Comparison of ENCODE assay signal across 8 cellular contexts in the genomic region with DNA sequence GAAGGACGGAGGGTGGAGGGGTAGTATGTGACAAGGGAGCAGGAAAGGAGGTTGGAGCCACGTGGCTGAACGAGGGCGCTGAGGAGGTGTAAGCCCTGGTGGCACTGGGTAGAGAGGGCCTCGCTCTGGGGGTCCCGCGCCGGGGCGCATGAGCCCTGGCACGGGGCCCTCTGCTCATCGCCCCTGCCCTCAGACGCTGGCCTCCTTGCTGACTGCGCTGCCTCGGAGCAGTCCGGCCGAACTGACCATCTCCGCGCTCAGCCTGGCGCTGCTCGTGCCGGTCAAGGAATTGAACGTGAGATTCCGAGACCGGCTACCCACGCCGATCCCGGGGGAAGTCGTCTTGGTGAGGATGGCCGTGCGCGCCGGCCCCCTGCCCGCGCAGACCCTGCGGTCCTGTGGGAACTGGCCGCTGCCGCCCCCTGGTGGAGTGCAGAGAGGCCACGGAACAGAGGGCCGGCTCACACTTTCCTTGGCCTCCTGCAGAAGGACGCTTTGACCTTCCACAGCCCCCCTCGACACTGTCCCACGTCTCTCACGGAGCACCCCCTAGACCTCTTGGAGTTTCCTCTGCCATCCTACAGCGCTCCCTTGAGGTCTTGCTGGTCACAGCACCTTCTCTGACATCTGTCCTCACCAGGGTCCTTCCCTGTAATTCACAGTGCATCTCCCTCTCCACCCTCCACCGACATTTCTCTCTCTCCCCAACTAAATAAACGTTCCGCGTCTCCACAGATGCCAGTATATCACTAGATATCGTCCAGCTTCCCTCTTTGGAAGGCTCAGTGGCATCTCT. TPM values are rescaled to one million over a fixed set of nuclear protein-coding genes. Genes with fewer than 3 reads are reported as not detected.
DNase-seq lines count a peak whose midpoint lies in the region; ATAC-seq and TF ChIP-seq lines count a peak whose summit lies in the region.

No MANE protein-coding gene starts in this region.

- intact Hi-C loops in head of caudate nucleus (cut with DNase I): loop anchor here (5.0 kb wide), 1 partner anchor 39 kb away; no protein-coding TSS in a partner anchor

- no peaks in the 10 kb centered on the region for H3K9me3 ChIP-seq in CD8-positive, alpha-beta memory T cell (ENCODE audit: low read length)
- H3K9me3 ChIP-seq in HAP-1 (no peaks in the 10 kb centered on the region), parathyroid adenoma (ENCODE audit: control insufficient read depth, low read length) (no peaks in the 10 kb centered on the region)

- peaks cover 28 to 34% (median 32%) of the 10 kb centered on the region in 3 donors for H3K4me1 Mint-ChIP-seq in CD8-positive, alpha-beta memory T cell

- peaks cover 0 to 4% (median 0%) of the 10 kb centered on the region in 3 donors for H3K36me3 Mint-ChIP-seq in CD8-positive, alpha-beta memory T cell

- POLR2A ChIA-PET in CD8-positive, alpha-beta memory T cell (lab: Charles Lee): interaction anchor here (0.6 to 1.8 kb wide), 3 partner anchors 16 to 164 kb away, joined by 3 to 4 read pairs (median 3); partner anchors contain the start of gene GLI1

- H3K4me3 ChIP-seq in CD8-positive, alpha-beta memory T cell (ENCODE audit: low read length): peak overlapping the region; percentile 59
- H3K4me3 ChIP-seq in HAP-1: peak overlapping the region; percentile 12; the same call in 1 of the 2 replicates
- peak overlapping the region; percentile 45 for H3K4me3 ChIP-seq in parathyroid adenoma (ENCODE audit: low read depth, low read length)

- no peaks in the 10 kb centered on the region for H3K79me2 ChIP-seq in parathyroid adenoma

- H3K27me3 ChIP-seq in CD8-positive, alpha-beta memory T cell (ENCODE audit: insufficient read depth, low read length, poor library complexity, severe bottlenecking): peaks cover 77% of the 10 kb centered on the region
- H3K27me3 ChIP-seq in HAP-1 (ENCODE audit: low read depth) (no peaks in the 10 kb centered on the region), parathyroid adenoma (ENCODE audit: control insufficient read depth, insufficient read depth, low read length) (peaks cover 6% of the 10 kb centered on the region)

- no peaks in the 10 kb centered on the region for H3K9me3 Mint-ChIP-seq in CD8-positive, alpha-beta memory T cell

- peak overlapping the region in 3 of 8 donors; percentile 19 to 53 (median 44) for H3K27ac Mint-ChIP-seq in CD8-positive, alpha-beta memory T cell

- ATAC-seq in HG03135 (IDR thresholded peaks at IDR 0.05; ENCODE audit: unreplicated experiment): no peak

- H3K4me1 ChIP-seq in CD8-positive, alpha-beta memory T cell (ENCODE audit: insufficient read depth, low read length): peaks cover 30% of the 10 kb centered on the region
- H3K4me1 ChIP-seq in HAP-1: no peaks in the 10 kb centered on the region
- peaks cover 2% of the 10 kb centered on the region for H3K4me1 ChIP-seq in parathyroid adenoma

- TF ChIP-seq CTCF in parathyroid adenoma (IDR thresholded peaks at IDR 0.05): peak; percentile 90

- CTCF ChIA-PET in CD8-positive, alpha-beta memory T cell (lab: Charles Lee): interaction anchor here (0.7 to 5.7 kb wide), 20 partner anchors 9 to 166 kb away, joined by 3 to 85 read pairs (median 4); partner anchors contain the start of genes ARHGEF25, B4GALNT1, INHBE and MARS1

- peak overlapping the region; percentile 49 to 91 (median 84) for H3K4me3 Mint-ChIP-seq in CD8-positive, alpha-beta memory T cell

- H3K9ac ChIP-seq in parathyroid adenoma: no peak overlapping the region

- H3K27me3 Mint-ChIP-seq in CD8-positive, alpha-beta memory T cell: peaks cover 86 to 92% of the 10 kb centered on the region in 2 donors

- peak; percentile 39 to 65 (median 50) for DNase-seq in CD8-positive, alpha-beta memory T cell
- DNase-seq in HAP-1 (ENCODE audit: low spot score in 2 of 2) (peak in 1 of 2 experiments; percentile 85), OCI-M1 (lab: John Stamatoyannopoulos, UW) (peak; percentile 70), head of caudate nucleus (peak in 38 of 42 donors; percentile 34 to 86 (median 72)), cerebellar nuclear complex (lab: John Stamatoyannopoulos, UW) (no peak)
- DNase-seq in activated naive CD4-positive, alpha-beta T cell treated with Interleukin-2 at 50 U/mL for 16 hours: peak; percentile 63

- H3K36me3 ChIP-seq in CD8-positive, alpha-beta memory T cell (ENCODE audit: insufficient read depth, low read length): no peaks in the 10 kb centered on the region
- H3K36me3 ChIP-seq in HAP-1 (replicated peaks) (peaks cover 2% of the 10 kb centered on the region; the same call in 1 of the 2 replicates), parathyroid adenoma (ENCODE audit: control insufficient read depth, insufficient read depth, low read length) (no peaks in the 10 kb centered on the region)

- peak overlapping the region; percentile 90 for H3K4me2 ChIP-seq in parathyroid adenoma (ENCODE audit: low read length)

- in situ Hi-C loops in HAP-1 (cut with MboI; ENCODE audit: low sequenced_read_pairs): no loop called here

- H2AFZ ChIP-seq in parathyroid adenoma: peak overlapping the region; percentile 42

- no peak overlapping the region for H3K27ac ChIP-seq in CD8-positive, alpha-beta memory T cell (ENCODE audit: low read depth, low read length)
- no peak overlapping the region for H3K27ac ChIP-seq in parathyroid adenoma

RNA-seq across cellular contexts. Expression of gene ARHGEF25, which starts 10.5 kb away (rescaled TPM):
- total RNA-seq in CD8-positive, alpha-beta memory T cell: 1 to 10 TPM; 1.4 to 1.9 TPM
- polyA plus RNA-seq in CD8-positive, alpha-beta memory T cell: not detected

RNA-seq across cellular contexts. Expression of gene B4GALNT1, which starts 11.3 kb away (rescaled TPM):
- 1 to 10 TPM; 2.9 to 4.1 TPM for total RNA-seq in CD8-positive, alpha-beta memory T cell
- not detected for polyA plus RNA-seq in CD8-positive, alpha-beta memory T cell

RNA-seq across cellular contexts. Expression of gene DTX3, which starts 17.1 kb away (rescaled TPM):
- total RNA-seq in CD8-positive, alpha-beta memory T cell: 10 to 100 TPM; 16.7 to 18.3 TPM
- 7.2 TPM for polyA plus RNA-seq in CD8-positive, alpha-beta memory T cell

RNA-seq across cellular contexts. Expression of gene PIP4K2C, which starts 30.7 kb away (rescaled TPM):
- total RNA-seq in CD8-positive, alpha-beta memory T cell: 10 to 100 TPM; 24.7 to 29.7 TPM
- 40.6 TPM for polyA plus RNA-seq in CD8-positive, alpha-beta memory T cell

Comparison
In these comparisons a context has a peak if more than half of its experiments do, and no peak if none do; other contexts are left out.
1. DNase-seq: peak in CD8-positive, alpha-beta memory T cell (5 of 5), OCI-M1 (single experiment), activated naive CD4-positive, alpha-beta T cell treated with Interleukin-2 at 50 U/mL for 16 hours (single experiment) and head of caudate nucleus (38 of 42); none in cerebellar nuclear complex (0 of 2).
2. Peak in every context shown above with its lines, with median percentiles within 50 percentile points of each other: H3K4me3 ChIP-seq.